ENCODE assay signal across 1 cellular context in the genomic region with DNA sequence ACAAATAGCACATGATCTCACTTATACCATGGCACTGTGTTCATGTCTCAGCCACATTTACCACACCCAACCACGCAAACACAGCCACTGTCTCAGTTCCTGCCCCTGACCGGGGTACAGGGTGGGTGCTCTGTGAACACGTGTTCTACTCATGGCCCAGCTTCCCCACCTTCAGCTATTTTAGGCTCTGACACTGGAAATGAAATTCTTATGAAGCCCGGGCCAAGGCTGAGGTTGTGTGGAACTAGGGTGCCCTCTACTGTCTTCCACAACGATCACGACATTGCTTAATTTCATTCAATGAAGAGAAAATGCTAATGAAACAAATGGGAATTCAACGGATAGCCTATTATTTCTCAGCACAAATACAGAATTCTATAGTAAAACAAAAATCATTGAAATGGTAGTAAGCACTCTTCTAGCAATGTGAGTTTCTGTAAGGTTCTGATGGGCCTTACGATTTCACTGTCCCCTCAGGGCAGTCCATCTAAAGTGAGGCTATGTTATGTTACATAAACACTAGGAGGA.
TF ChIP-seq lines count a peak whose summit lies in the region.

No MANE protein-coding gene starts in this region.

TF ChIP-seq in WTC11, 78 proteins besides CTCF, POLR2A, EP300 and RAD21 (continued from another document):
- TF ChIP-seq FOXK1 (CRISPR knock-in tag; IDR thresholded peaks at IDR 0.05): 0 out of 2 replicates have a peak, but pooled peaks have one; percentile 27
- TF ChIP-seq, protein P1, sequence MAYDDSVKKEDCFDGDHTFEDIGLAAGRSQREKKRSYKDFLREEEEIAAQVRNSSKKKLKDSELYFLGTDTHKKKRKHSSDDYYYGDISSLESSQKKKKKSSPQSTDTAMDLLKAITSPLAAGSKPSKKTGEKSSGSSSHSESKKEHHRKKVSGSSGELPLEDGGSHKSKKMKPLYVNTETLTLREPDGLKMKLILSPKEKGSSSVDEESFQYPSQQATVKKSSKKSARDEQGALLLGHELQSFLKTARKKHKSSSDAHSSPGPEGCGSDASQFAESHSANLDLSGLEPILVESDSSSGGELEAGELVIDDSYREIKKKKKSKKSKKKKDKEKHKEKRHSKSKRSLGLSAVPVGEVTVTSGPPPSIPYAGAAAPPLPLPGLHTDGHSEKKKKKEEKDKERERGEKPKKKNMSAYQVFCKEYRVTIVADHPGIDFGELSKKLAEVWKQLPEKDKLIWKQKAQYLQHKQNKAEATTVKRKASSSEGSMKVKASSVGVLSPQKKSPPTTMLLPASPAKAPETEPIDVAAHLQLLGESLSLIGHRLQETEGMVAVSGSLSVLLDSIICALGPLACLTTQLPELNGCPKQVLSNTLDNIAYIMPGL (CRISPR knock-in tag; IDR thresholded peaks at IDR 0.05): no peak
- TF ChIP-seq, protein P2, sequence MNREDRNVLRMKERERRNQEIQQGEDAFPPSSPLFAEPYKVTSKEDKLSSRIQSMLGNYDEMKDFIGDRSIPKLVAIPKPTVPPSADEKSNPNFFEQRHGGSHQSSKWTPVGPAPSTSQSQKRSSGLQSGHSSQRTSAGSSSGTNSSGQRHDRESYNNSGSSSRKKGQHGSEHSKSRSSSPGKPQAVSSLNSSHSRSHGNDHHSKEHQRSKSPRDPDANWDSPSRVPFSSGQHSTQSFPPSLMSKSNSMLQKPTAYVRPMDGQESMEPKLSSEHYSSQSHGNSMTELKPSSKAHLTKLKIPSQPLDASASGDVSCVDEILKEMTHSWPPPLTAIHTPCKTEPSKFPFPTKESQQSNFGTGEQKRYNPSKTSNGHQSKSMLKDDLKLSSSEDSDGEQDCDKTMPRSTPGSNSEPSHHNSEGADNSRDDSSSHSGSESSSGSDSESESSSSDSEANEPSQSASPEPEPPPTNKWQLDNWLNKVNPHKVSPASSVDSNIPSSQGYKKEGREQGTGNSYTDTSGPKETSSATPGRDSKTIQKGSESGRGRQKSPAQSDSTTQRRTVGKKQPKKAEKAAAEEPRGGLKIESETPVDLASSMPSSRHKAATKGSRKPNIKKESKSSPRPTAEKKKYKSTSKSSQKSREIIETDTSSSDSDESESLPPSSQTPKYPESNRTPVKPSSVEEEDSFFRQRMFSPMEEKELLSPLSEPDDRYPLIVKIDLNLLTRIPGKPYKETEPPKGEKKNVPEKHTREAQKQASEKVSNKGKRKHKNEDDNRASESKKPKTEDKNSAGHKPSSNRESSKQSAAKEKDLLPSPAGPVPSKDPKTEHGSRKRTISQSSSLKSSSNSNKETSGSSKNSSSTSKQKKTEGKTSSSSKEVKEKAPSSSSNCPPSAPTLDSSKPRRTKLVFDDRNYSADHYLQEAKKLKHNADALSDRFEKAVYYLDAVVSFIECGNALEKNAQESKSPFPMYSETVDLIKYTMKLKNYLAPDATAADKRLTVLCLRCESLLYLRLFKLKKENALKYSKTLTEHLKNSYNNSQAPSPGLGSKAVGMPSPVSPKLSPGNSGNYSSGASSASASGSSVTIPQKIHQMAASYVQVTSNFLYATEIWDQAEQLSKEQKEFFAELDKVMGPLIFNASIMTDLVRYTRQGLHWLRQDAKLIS (CRISPR knock-in tag; IDR thresholded peaks at IDR 0.05; ENCODE audit: borderline replicate concordance): no peak
- TF ChIP-seq, protein P3, sequence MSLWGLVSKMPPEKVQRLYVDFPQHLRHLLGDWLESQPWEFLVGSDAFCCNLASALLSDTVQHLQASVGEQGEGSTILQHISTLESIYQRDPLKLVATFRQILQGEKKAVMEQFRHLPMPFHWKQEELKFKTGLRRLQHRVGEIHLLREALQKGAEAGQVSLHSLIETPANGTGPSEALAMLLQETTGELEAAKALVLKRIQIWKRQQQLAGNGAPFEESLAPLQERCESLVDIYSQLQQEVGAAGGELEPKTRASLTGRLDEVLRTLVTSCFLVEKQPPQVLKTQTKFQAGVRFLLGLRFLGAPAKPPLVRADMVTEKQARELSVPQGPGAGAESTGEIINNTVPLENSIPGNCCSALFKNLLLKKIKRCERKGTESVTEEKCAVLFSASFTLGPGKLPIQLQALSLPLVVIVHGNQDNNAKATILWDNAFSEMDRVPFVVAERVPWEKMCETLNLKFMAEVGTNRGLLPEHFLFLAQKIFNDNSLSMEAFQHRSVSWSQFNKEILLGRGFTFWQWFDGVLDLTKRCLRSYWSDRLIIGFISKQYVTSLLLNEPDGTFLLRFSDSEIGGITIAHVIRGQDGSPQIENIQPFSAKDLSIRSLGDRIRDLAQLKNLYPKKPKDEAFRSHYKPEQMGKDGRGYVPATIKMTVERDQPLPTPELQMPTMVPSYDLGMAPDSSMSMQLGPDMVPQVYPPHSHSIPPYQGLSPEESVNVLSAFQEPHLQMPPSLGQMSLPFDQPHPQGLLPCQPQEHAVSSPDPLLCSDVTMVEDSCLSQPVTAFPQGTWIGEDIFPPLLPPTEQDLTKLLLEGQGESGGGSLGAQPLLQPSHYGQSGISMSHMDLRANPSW (CRISPR knock-in tag; conservative IDR thresholded peaks at IDR 0.05; ENCODE audit: low read depth): no peak
- TF ChIP-seq, protein P4, sequence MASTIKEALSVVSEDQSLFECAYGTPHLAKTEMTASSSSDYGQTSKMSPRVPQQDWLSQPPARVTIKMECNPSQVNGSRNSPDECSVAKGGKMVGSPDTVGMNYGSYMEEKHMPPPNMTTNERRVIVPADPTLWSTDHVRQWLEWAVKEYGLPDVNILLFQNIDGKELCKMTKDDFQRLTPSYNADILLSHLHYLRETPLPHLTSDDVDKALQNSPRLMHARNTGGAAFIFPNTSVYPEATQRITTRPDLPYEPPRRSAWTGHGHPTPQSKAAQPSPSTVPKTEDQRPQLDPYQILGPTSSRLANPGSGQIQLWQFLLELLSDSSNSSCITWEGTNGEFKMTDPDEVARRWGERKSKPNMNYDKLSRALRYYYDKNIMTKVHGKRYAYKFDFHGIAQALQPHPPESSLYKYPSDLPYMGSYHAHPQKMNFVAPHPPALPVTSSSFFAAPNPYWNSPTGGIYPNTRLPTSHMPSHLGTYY (CRISPR knock-in tag; IDR thresholded peaks at IDR 0.05): no peak
- TF ChIP-seq, protein P5, sequence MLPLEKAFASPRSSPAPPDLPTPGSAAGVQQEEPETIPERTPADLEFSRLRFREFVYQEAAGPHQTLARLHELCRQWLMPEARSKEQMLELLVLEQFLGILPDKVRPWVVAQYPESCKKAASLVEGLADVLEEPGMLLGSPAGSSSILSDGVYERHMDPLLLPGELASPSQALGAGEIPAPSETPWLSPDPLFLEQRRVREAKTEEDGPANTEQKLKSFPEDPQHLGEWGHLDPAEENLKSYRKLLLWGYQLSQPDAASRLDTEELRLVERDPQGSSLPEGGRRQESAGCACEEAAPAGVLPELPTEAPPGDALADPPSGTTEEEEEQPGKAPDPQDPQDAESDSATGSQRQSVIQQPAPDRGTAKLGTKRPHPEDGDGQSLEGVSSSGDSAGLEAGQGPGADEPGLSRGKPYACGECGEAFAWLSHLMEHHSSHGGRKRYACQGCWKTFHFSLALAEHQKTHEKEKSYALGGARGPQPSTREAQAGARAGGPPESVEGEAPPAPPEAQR (CRISPR knock-in tag; IDR thresholded peaks at IDR 0.05): no peak
- peak; percentile 23; the same call in 1 of the 2 replicates for TF ChIP-seq SMAD3 (CRISPR knock-in tag; IDR thresholded peaks at IDR 0.05; ENCODE audit: borderline replicate concordance)
- TF ChIP-seq ZNF317 (CRISPR knock-in tag; IDR thresholded peaks at IDR 0.05; ENCODE audit: borderline replicate concordance, low read depth): no peak
- 0 out of 2 replicates have a peak, but pooled peaks have one; percentile 32 for TF ChIP-seq SP1 (CRISPR knock-in tag; conservative IDR thresholded peaks at IDR 0.05)
- TF ChIP-seq, protein P6, sequence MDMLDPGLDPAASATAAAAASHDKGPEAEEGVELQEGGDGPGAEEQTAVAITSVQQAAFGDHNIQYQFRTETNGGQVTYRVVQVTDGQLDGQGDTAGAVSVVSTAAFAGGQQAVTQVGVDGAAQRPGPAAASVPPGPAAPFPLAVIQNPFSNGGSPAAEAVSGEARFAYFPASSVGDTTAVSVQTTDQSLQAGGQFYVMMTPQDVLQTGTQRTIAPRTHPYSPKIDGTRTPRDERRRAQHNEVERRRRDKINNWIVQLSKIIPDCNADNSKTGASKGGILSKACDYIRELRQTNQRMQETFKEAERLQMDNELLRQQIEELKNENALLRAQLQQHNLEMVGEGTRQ (CRISPR knock-in tag; IDR thresholded peaks at IDR 0.05): peak; percentile 66
- TF ChIP-seq ZNF219 (CRISPR knock-in tag; IDR thresholded peaks at IDR 0.05; ENCODE audit: borderline replicate concordance): no peak
- TF ChIP-seq, protein P7, sequence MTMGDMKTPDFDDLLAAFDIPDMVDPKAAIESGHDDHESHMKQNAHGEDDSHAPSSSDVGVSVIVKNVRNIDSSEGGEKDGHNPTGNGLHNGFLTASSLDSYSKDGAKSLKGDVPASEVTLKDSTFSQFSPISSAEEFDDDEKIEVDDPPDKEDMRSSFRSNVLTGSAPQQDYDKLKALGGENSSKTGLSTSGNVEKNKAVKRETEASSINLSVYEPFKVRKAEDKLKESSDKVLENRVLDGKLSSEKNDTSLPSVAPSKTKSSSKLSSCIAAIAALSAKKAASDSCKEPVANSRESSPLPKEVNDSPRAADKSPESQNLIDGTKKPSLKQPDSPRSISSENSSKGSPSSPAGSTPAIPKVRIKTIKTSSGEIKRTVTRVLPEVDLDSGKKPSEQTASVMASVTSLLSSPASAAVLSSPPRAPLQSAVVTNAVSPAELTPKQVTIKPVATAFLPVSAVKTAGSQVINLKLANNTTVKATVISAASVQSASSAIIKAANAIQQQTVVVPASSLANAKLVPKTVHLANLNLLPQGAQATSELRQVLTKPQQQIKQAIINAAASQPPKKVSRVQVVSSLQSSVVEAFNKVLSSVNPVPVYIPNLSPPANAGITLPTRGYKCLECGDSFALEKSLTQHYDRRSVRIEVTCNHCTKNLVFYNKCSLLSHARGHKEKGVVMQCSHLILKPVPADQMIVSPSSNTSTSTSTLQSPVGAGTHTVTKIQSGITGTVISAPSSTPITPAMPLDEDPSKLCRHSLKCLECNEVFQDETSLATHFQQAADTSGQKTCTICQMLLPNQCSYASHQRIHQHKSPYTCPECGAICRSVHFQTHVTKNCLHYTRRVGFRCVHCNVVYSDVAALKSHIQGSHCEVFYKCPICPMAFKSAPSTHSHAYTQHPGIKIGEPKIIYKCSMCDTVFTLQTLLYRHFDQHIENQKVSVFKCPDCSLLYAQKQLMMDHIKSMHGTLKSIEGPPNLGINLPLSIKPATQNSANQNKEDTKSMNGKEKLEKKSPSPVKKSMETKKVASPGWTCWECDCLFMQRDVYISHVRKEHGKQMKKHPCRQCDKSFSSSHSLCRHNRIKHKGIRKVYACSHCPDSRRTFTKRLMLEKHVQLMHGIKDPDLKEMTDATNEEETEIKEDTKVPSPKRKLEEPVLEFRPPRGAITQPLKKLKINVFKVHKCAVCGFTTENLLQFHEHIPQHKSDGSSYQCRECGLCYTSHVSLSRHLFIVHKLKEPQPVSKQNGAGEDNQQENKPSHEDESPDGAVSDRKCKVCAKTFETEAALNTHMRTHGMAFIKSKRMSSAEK (CRISPR knock-in tag; IDR thresholded peaks at IDR 0.05; ENCODE audit: borderline replicate concordance): no peak
- TF ChIP-seq, protein P8, sequence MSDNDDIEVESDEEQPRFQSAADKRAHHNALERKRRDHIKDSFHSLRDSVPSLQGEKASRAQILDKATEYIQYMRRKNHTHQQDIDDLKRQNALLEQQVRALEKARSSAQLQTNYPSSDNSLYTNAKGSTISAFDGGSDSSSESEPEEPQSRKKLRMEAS (CRISPR knock-in tag; IDR thresholded peaks at IDR 0.05): peak; percentile 61; the same call in 1 of the 2 replicates
- TF ChIP-seq MYBL2 (CRISPR knock-in tag; IDR thresholded peaks at IDR 0.05): no peak
- TF ChIP-seq TP53 (CRISPR knock-in tag; IDR thresholded peaks at IDR 0.05): no peak
- TF ChIP-seq, protein P9, sequence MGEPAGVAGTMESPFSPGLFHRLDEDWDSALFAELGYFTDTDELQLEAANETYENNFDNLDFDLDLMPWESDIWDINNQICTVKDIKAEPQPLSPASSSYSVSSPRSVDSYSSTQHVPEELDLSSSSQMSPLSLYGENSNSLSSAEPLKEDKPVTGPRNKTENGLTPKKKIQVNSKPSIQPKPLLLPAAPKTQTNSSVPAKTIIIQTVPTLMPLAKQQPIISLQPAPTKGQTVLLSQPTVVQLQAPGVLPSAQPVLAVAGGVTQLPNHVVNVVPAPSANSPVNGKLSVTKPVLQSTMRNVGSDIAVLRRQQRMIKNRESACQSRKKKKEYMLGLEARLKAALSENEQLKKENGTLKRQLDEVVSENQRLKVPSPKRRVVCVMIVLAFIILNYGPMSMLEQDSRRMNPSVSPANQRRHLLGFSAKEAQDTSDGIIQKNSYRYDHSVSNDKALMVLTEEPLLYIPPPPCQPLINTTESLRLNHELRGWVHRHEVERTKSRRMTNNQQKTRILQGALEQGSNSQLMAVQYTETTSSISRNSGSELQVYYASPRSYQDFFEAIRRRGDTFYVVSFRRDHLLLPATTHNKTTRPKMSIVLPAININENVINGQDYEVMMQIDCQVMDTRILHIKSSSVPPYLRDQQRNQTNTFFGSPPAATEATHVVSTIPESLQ (CRISPR knock-in tag; IDR thresholded peaks at IDR 0.05): no peak
- TF ChIP-seq TEAD1 (CRISPR knock-in tag; IDR thresholded peaks at IDR 0.05): no peak
